Comparison of ENCODE assay signal across 1 cellular context in the genomic region with DNA sequence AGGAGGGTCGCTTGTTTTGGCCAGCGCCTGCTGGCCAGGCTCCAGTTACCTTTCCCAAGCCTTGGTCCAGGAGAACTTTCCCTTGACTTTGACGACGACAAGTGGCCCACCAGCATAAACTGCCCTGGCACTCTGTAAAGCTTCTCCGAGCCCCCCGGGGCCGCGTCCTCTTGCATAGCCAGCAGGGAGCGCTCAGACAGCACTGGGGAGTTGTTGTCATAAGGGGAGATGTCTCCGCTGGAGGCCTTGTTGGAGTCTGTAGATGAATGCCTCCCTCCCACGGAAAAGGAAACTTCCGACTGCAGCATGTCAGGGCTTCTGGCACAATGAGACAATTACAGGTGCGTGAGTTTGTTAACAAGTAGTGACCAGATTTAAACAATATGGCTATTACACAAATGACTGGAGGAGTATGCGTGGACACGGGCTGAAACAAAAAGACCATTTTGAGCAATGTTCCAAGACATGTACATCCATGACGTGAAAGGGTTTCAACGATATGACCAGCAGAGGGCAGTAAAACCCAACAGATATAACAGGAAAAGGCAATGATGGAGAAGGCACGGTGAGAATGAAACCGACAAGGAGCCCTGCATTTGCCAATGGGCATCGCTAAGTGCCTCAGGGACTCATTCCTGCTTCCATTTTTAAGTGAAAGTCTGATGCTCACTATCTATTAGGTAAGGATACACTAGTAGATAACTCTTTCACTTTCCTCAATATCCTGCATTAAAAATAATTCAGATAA.
TF ChIP-seq lines count a peak whose summit lies in the region.

No MANE protein-coding gene starts in this region.

TF ChIP-seq in HCT116, 20 proteins besides CTCF, POLR2A, EP300 and RAD21 (continued from another document):
- no peak for TF ChIP-seq TCF7L2 (IDR thresholded peaks at IDR 0.05; ENCODE audit: borderline replicate concordance, extremely low read depth, insufficient read depth, insufficient read length)
